17 cellular contexts compared by ENCODE assay signal in the genomic region with DNA sequence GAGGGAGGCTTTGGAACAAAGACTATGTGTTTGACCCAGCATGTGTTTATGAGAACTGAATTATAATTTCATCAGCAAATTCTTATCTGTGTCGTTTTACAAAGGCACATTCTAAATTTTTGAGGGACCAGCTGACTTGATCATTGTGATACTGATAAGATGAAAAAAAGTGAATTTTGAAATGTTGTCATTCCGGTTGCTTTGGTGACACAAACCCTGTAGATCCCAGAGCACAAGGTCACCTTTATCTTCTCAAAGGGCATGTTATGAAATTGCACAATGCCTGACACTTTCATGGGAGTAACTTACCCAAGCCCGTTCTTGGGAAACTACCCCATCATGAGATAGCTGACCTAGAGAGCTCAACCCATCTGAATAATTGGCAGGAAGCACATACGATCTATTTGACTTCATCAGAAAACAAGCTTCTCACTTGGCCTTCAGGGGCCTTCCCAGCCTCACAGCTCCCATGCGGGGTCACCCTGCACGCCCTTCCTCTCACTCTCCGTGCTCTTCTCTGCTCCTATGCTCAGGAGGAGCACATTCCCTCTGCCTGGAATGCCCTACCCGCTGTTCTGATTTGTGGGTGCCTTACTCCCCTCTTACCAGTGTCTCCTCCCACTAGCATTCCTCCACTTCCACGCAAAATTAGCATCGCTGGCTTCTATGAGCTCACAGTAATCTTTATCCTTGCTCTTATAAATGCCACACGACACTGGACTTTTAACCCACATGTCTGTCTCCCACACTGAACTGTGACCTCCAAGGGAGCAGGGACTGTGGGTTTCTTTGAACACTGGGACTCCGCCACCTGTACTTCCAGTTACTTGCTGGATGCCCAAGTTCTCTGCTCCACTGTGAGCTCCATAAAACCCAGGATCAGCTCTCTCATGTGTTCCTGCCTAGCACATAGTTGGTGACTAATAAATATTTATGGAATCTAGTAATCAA.
A peak's percentile ranks its signal among the peaks of the same experiment; 100 is the strongest.
DNase-seq lines count a peak whose midpoint lies in the region; ATAC-seq and TF ChIP-seq lines count a peak whose summit lies in the region.
"Had no signal": no experiment of that assay in that cellular context is flagged by ENCODE, and none has a peak within 500 bp of the region (broad histone marks: within the 10 kb centered on the region; RNA-seq: fewer than 3 reads in every experiment).

No MANE protein-coding gene starts in this region.

- H3K9me1 ChIP-seq in IMR-90 (ENCODE audit: insufficient read depth, low read length), result peaks cover 9% of the 10 kb centered on the region

- intact Hi-C loops in IMR-90 (cut with micrococcal nuclease) (no loop called here), sciatic nerve (cut with DNase I) (no loop called here), gastrocnemius medialis (cut with DNase I; ENCODE audit: low total_unique reads) (no loop called here)

- BruUV-seq in IMR-90 (replicated peaks; lab: Mats Ljungman, UMichigan), result no TSS peak

- no peak overlapping the region for H4K5ac ChIP-seq in IMR-90 (ENCODE audit: low read depth, low read length)

- no peak overlapping the region for H3K56ac ChIP-seq in IMR-90 (ENCODE audit: extremely low read depth, insufficient read depth, low read length)

- no peaks in the 10 kb centered on the region for H3K79me1 ChIP-seq in IMR-90 (ENCODE audit: low read depth in 1 of 2, low read length in 2 of 2)

- H2AK5ac ChIP-seq in IMR-90 (ENCODE audit: low read depth, low read length), result no peak overlapping the region

- CTCF ChIA-PET in IMR-90 (lab: Yijun Ruan, JAX), result no interaction called here

- TF ChIP-seq POLR2A in IMR-90 (IDR thresholded peaks at IDR 0.05; ENCODE audit: low read depth, low read length) (no peak), gastrocnemius medialis (IDR thresholded peaks at IDR 0.05) (no peak)

- H3K9ac ChIP-seq in IMR-90 (ENCODE audit: low read depth, low read length), result no peak overlapping the region

- no peak for TF ChIP-seq CTCF in IMR-90 (conservative IDR thresholded peaks at IDR 0.05; ENCODE audit: low read depth, low read length)
- no peak for TF ChIP-seq CTCF in choroid plexus epithelial cell (conservative IDR thresholded peaks at IDR 0.05; ENCODE audit: low read depth, low read length)
- no peak for TF ChIP-seq CTCF in gastrocnemius medialis (IDR thresholded peaks at IDR 0.05 in 4 of 5, conservative IDR thresholded peaks at IDR 0.05 in 1 of 5)
- no peak for TF ChIP-seq CTCF in GM13977 (IDR thresholded peaks at IDR 0.05; ENCODE audit: extremely low read depth, insufficient read depth, missing control alignments)

- POLR2A ChIA-PET in IMR-90 (lab: Charles Lee; ENCODE audit: unreplicated experiment), result no interaction called here

- H2BK120ac ChIP-seq in IMR-90 (ENCODE audit: low read depth, low read length), result no peak overlapping the region; the same call in 1 of the 2 replicates

- H3K27ac ChIP-seq in IMR-90 (ENCODE audit: insufficient read depth, low read length), result no peak overlapping the region
- no peak overlapping the region for H3K27ac ChIP-seq in gastrocnemius medialis
- H3K27ac ChIP-seq: dorsolateral prefrontal cortex, SJSA1 had no signal

- H2AK9ac ChIP-seq in IMR-90 (replicated peaks; ENCODE audit: low read depth, low read length, poor library complexity), result no peak overlapping the region

- DNase-seq in IMR-90, result peak; percentile 21
- peak; percentile 80 for DNase-seq in choroid plexus epithelial cell (ENCODE audit: low read depth)
- peak; percentile 36 for DNase-seq in islet precursor cell
- DNase-seq in sciatic nerve (ENCODE audit: low spot score), result no peak
- no peak for DNase-seq in midbrain (lab: John Stamatoyannopoulos, UW)
- DNase-seq in cerebellum (ENCODE audit: low spot score), result no peak
- DNase-seq in gastrocnemius medialis, result no peak
- DNase-seq in GM13977 (ENCODE audit: low spot score), result no peak
- DNase-seq: activated CD4-positive, alpha-beta T cell treated with anti-CD3 and anti-CD28 coated beads, Interleukin-2, amount 10 ng/mL, durations not matched to agents 7 days and 5 days; activated naive CD4-positive, alpha-beta T cell treated with anti-CD3 and anti-CD28 coated beads for 36 hours; dorsolateral prefrontal cortex; HFFc6; NCI-H187 treated with DMSO at 0.1 percent for 48 hours; NCI-H69; occipital lobe; stimulated activated CD4-positive, alpha-beta T cell treated with anti-CD3 and anti-CD28 coated beads, Interleukin-2, amount 100 ng/mL, for 48 hours had no signal

- WGBS in IMR-90 (ENCODE audit: extremely low coverage in 2 of 2, insufficient read length in 1 of 2), 2 experiments, result 83% methylated on average over 6 of the region's 12 CpGs; no CpG with 5 or more reads in 1 of the 2 experiments

- H2AFZ ChIP-seq in IMR-90 (replicated peaks; ENCODE audit: low read length, poor library complexity), result peak overlapping the region; percentile 44

- peak overlapping the region; percentile 48 for H3K4ac ChIP-seq in IMR-90 (ENCODE audit: low read depth, low read length)

- H3K23ac ChIP-seq in IMR-90 (ENCODE audit: low read depth, low read length), result no peak overlapping the region

- no peaks in the 10 kb centered on the region for H4K20me1 ChIP-seq in IMR-90 (ENCODE audit: insufficient read depth, low read length)

- H2BK20ac ChIP-seq in IMR-90 (ENCODE audit: low read depth, low read length), result 0 out of 2 replicates have a peak overlapping the region, but pooled peaks have one; percentile 13

- H4K91ac ChIP-seq in IMR-90 (ENCODE audit: insufficient read depth, low read depth, low read length), result no peak overlapping the region

- H3K9me3 ChIP-seq in IMR-90 (ENCODE audit: control insufficient read depth, insufficient read depth, low read length) (no peaks in the 10 kb centered on the region), gastrocnemius medialis (no peaks in the 10 kb centered on the region)
- H3K9me3 ChIP-seq: SJSA1 had no signal

- no peak overlapping the region for H2BK15ac ChIP-seq in IMR-90 (ENCODE audit: low read depth, low read length)

- H3K4me1 ChIP-seq in IMR-90 (ENCODE audit: control insufficient read depth, insufficient read depth, low read length) (peaks cover 12% of the 10 kb centered on the region), gastrocnemius medialis (peaks cover 0 to 10% of the 10 kb centered on the region in 2 donors)
- H3K4me1 ChIP-seq: SJSA1 had no signal

- no peak overlapping the region for H3K4me3 ChIP-seq in IMR-90 (ENCODE audit: insufficient read depth, low read depth, low read length)
- H3K4me3 ChIP-seq in choroid plexus epithelial cell (ENCODE audit: low read depth, low read length), result no peak overlapping the region
- no peak overlapping the region for H3K4me3 ChIP-seq in gastrocnemius medialis
- H3K4me3 ChIP-seq: dorsolateral prefrontal cortex, SJSA1 had no signal

- no peak for TF ChIP-seq RAD21 in IMR-90 (IDR thresholded peaks at IDR 0.05; ENCODE audit: low read length)

- no peak overlapping the region for H2BK5ac ChIP-seq in IMR-90 (ENCODE audit: low read depth, low read length, poor library complexity, severe bottlenecking)

- no peak overlapping the region for H4K8ac ChIP-seq in IMR-90 (ENCODE audit: low read depth in 2 of 2, low read length in 2 of 2)

- no peak overlapping the region for H3K4me2 ChIP-seq in IMR-90 (ENCODE audit: low read depth, low read length)

- in situ Hi-C loops in IMR-90 (cut with MboI; ENCODE audit: low sequenced_read_pairs) (no loop called here), gastrocnemius medialis (cut with MboI; ENCODE audit: low sequenced_read_pairs in 4 of 4) (no loop called here), GM13977 (cut with MboI; ENCODE audit: low pct_unique_long_range_greater_than_20kb, low sequenced_read_pairs, unreplicated experiment) (no loop called here)

- 0 out of 2 replicates have a peak overlapping the region, but pooled peaks have one; percentile 48 for H3K14ac ChIP-seq in IMR-90 (replicated peaks; ENCODE audit: low read depth, low read length)

- H3K18ac ChIP-seq in IMR-90 (ENCODE audit: low read depth, low read length), result no peak overlapping the region

- dilution Hi-C loops in IMR-90 (cut with HindIII; ENCODE audit: low sequenced_read_pairs, unreplicated experiment), result no loop called here

- H3K27me3 ChIP-seq in IMR-90 (ENCODE audit: control insufficient read depth, insufficient read depth, low read length) (no peaks in the 10 kb centered on the region), gastrocnemius medialis (no peaks in the 10 kb centered on the region)
- H3K27me3 ChIP-seq: dorsolateral prefrontal cortex, SJSA1 had no signal

- ATAC-seq in IMR-90 (ENCODE audit: low read depth) (peak; percentile 60), sciatic nerve (peak; percentile 88), gastrocnemius medialis (no peak)

- H3K36me3 ChIP-seq in IMR-90 (ENCODE audit: control insufficient read depth, insufficient read depth, low read length) (no peaks in the 10 kb centered on the region), gastrocnemius medialis (no peaks in the 10 kb centered on the region)
- H3K36me3 ChIP-seq: SJSA1 had no signal

TF ChIP-seq in IMR-90, 13 proteins besides CTCF, POLR2A, EP300 and RAD21:
- TF ChIP-seq CEBPB (IDR thresholded peaks at IDR 0.05; ENCODE audit: low read depth, low read length), result peak; percentile 72
- no peak for TF ChIP-seq SMC3 (IDR thresholded peaks at IDR 0.05; ENCODE audit: low read depth, low read length)
- TF ChIP-seq MAZ (IDR thresholded peaks at IDR 0.05; ENCODE audit: borderline replicate concordance, low read depth, low read length), result no peak
- TF ChIP-seq RCOR1 (IDR thresholded peaks at IDR 0.05; ENCODE audit: insufficient replicate concordance, low read length), result no peak

Comparison
In these comparisons a context has a peak if more than half of its experiments do, and no peak if none do; other contexts are left out.
1. ATAC-seq: peak in IMR-90 (single experiment) and sciatic nerve (single experiment); none in gastrocnemius medialis (0 of 2).
2. DNase-seq: peak in IMR-90 (single experiment), choroid plexus epithelial cell (single experiment) and islet precursor cell (single experiment); none in sciatic nerve (single experiment), midbrain (single experiment), cerebellum (single experiment), gastrocnemius medialis (0 of 2) and GM13977 (single experiment).